Comparison of ENCODE assay signal across 7 cellular contexts in the genomic region with DNA sequence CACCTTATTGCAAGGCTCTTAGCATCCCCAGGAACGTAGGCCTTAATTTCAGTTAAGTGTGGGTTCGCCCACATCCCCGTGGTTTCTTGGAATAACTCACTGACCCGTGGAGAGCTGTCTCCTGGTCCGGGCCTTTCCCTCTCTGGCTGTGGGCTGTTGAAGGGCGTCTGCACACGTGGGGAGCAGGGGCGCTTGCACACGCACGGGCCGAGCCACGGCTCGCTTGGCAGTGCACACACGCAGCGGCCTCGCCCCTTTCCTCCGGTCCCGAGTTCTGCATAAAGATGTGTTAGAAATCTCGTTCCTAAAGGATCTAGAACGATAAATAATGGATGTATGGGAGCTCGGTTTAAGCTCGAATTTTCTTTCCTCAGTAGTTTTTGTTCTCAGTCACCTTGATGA.
DNase-seq lines count a peak whose midpoint lies in the region; ATAC-seq, FAIRE-seq and TF ChIP-seq lines count a peak whose summit lies in the region.

No MANE protein-coding gene starts in this region.

- DNase-seq in GM12891 (ENCODE audit: insufficient read length, low spot score) (no peak), HuH-7.5 (ENCODE audit: low spot score) (peak; percentile 33), amniotic epithelial cell (ENCODE audit: low read depth) (peak; percentile 29), sigmoid colon (peak; percentile 74), NCI-H1105 (lab: John Stamatoyannopoulos, UW) (no peak)

- WGBS in sigmoid colon, 2 donors, result 13 to 28% methylated on average over 22 of the region's 22 CpGs

- TF ChIP-seq POLR2A in GM12891 (IDR thresholded peaks at IDR 0.05; ENCODE audit: low read depth, low read length) (no peak), sigmoid colon (IDR thresholded peaks at IDR 0.05) (no peak)

- intact Hi-C loops in sigmoid colon (cut with DNase I), result loop anchor here (2.0 to 5.0 kb wide), 2 partner anchors 67 to 142 kb away; a partner anchor contains a TSS

- no peak for TF ChIP-seq EP300 in sigmoid colon (IDR thresholded peaks at IDR 0.05)

- peaks cover 0 to 91% (median 60%) of the 10 kb centered on the region in 4 donors for H3K4me1 ChIP-seq in sigmoid colon

- FAIRE-seq in GM12891 (lab: Jason Lieb, UNC), result peak; percentile 65

- no peak for TF ChIP-seq CTCF in sigmoid colon (IDR thresholded peaks at IDR 0.05)

- H3K4me3 ChIP-seq in iPS-11a (ENCODE audit: low read depth, low read length), result peak overlapping the region; percentile 43
- H3K4me3 ChIP-seq in sigmoid colon, result peak overlapping the region; percentile 26 to 56 (median 51)

- H3K27me3 ChIP-seq in sigmoid colon, result no peaks in the 10 kb centered on the region

- H3K9me3 ChIP-seq in sigmoid colon, result no peaks in the 10 kb centered on the region

- no peaks in the 10 kb centered on the region for H3K36me3 ChIP-seq in sigmoid colon

- peak overlapping the region; percentile 70 to 86 (median 83) for H3K27ac ChIP-seq in sigmoid colon

- no peak for ATAC-seq in HG03469 (IDR thresholded peaks at IDR 0.05; ENCODE audit: unreplicated experiment)

TF ChIP-seq in GM12891, 5 proteins besides CTCF, POLR2A, EP300 and RAD21:
- TF ChIP-seq SPI1 (IDR thresholded peaks at IDR 0.05; ENCODE audit: low read depth, low read length), result no peak
- TF ChIP-seq POU2F2 (IDR thresholded peaks at IDR 0.05; ENCODE audit: low read depth, low read length), result no peak
- TF ChIP-seq POLR2AphosphoS5 (IDR thresholded peaks at IDR 0.05; ENCODE audit: low read depth, low read length), result no peak
- TF ChIP-seq PAX5 (IDR thresholded peaks at IDR 0.05; ENCODE audit: insufficient read depth, low read length, severe bottlenecking), result no peak
- TF ChIP-seq TAF1 (IDR thresholded peaks at IDR 0.05; ENCODE audit: low read depth, low read length), result no peak
TF ChIP-seq in GM12891: peak in this region for 0.

Comparison
In these comparisons a context has a peak if more than half of its experiments do, and no peak if none do; other contexts are left out.
1. DNase-seq: peak in HuH-7.5 (single experiment), amniotic epithelial cell (single experiment) and sigmoid colon (single experiment); none in GM12891 (single experiment) and NCI-H1105 (single experiment).